Comparison of ENCODE assay signal across 14 cellular contexts in genomic region chr14:92552066-92552465, GRCh38. TPM values are rescaled to one million over a fixed set of nuclear protein-coding genes. Genes with fewer than 3 reads are reported as not detected.
A peak's percentile ranks its signal among the peaks of the same experiment; 100 is the strongest.
DNase-seq lines count a peak whose midpoint lies in the region; ATAC-seq and TF ChIP-seq lines count a peak whose summit lies in the region.
"Had no signal": no experiment of that assay in that cellular context is flagged by ENCODE, and none has a peak within 500 bp of the region (broad histone marks: within the 10 kb centered on the region; RNA-seq: fewer than 3 reads in every experiment).

No MANE protein-coding gene starts in this region.

- BruUV-seq in Caco-2 (replicated peaks; lab: Mats Ljungman, UMichigan): no TSS peak

- intact Hi-C loops in activated CD4-positive, alpha-beta T cell treated with anti-CD3 and anti-CD28 coated beads for 36 hours (cut with DNase I, micrococcal nuclease): loop anchor here in 1 of 2 experiments (10.0 kb wide), 1 partner anchor 103 kb away; no protein-coding TSS in a partner anchor
- intact Hi-C loops in Caco-2 (cut with micrococcal nuclease; ENCODE audit: unreplicated experiment): no loop called here

- peaks cover 3% of the 10 kb centered on the region; the same call in 1 of the 2 replicates for H3K4me1 ChIP-seq in Caco-2

- DNase-seq in COLO829 (ENCODE audit: low spot score): peak; percentile 58
- no peak for DNase-seq in natural killer cell treated with Interleukin-12 subunit alpha and Interleukin-12 subunit beta and Interleukin-15 and Interleukin-18, amount 100 ng/mL, for 72 hours (ENCODE audit: low spot score)
- DNase-seq in naive thymus-derived CD8-positive, alpha-beta T cell: no peak
- DNase-seq in activated CD4-positive, alpha-beta T cell treated with anti-CD3 and anti-CD28 coated beads for 36 hours: no peak
- no peak for DNase-seq in Caco-2
- DNase-seq in activated naive CD4-positive, alpha-beta T cell treated with anti-CD3 and anti-CD28 coated beads, Interleukin-2, amount 10 ng/mL, durations not matched to agents 7 days and 5 days: no peak
- DNase-seq: activated naive CD4-positive, alpha-beta T cell treated with Interleukin-2 at 50 U/mL for 16 hours; DMS 273 treated with DMSO at 0.1 percent for 48 hours; naive thymus-derived CD4-positive, alpha-beta T cell; NCI-H1105 treated with DMSO at 0.1 percent for 48 hours; NCI-H226 had no signal

- peaks cover 59% of the 10 kb centered on the region for H3K4me1 Mint-ChIP-seq in activated naive CD8-positive, alpha-beta T cell (ENCODE audit: low read depth)
- H3K4me1 Mint-ChIP-seq in natural killer cell treated with Interleukin-12 subunit alpha and Interleukin-12 subunit beta and Interleukin-15 and Interleukin-18, amount 100 ng/mL, for 72 hours (ENCODE audit: low read depth in 2 of 2): peaks cover 82 to 84% of the 10 kb centered on the region in 2 donors
- peaks cover 34 to 81% (median 75%) of the 10 kb centered on the region in 4 donors for H3K4me1 Mint-ChIP-seq in naive thymus-derived CD8-positive, alpha-beta T cell
- H3K4me1 Mint-ChIP-seq in activated CD4-positive, alpha-beta T cell treated with anti-CD3 and anti-CD28 coated beads for 36 hours: peaks cover 43% of the 10 kb centered on the region
- H3K4me1 Mint-ChIP-seq in Caco-2 (ENCODE audit: low read depth, unreplicated experiment): peaks cover 5% of the 10 kb centered on the region
- H3K4me1 Mint-ChIP-seq in activated naive CD4-positive, alpha-beta T cell treated with anti-CD3 and anti-CD28 coated beads, Interleukin-2, amount 10 ng/mL, durations not matched to agents 7 days and 5 days: peaks cover 38% of the 10 kb centered on the region

- H3K27ac Mint-ChIP-seq in activated naive CD8-positive, alpha-beta T cell: peak overlapping the region; percentile 23
- peak overlapping the region; percentile 83 to 91 for H3K27ac Mint-ChIP-seq in natural killer cell treated with Interleukin-12 subunit alpha and Interleukin-12 subunit beta and Interleukin-15 and Interleukin-18, amount 100 ng/mL, for 72 hours
- peak overlapping the region in 5 of 10 donors; percentile 13 to 75 (median 53) for H3K27ac Mint-ChIP-seq in naive thymus-derived CD8-positive, alpha-beta T cell
- H3K27ac Mint-ChIP-seq in activated CD4-positive, alpha-beta T cell treated with anti-CD3 and anti-CD28 coated beads for 36 hours: no peak overlapping the region
- H3K27ac Mint-ChIP-seq in Caco-2 (ENCODE audit: unreplicated experiment): no peak overlapping the region
- no peak overlapping the region for H3K27ac Mint-ChIP-seq in activated naive CD4-positive, alpha-beta T cell treated with anti-CD3 and anti-CD28 coated beads, Interleukin-2, amount 10 ng/mL, durations not matched to agents 7 days and 5 days

- ATAC-seq in GM21576 (IDR thresholded peaks at IDR 0.05; ENCODE audit: unreplicated experiment): peak; percentile 36
- ATAC-seq in natural killer cell treated with Interleukin-12 subunit alpha and Interleukin-12 subunit beta and Interleukin-15 and Interleukin-18, amount 100 ng/mL, for 72 hours: no peak
- ATAC-seq in naive thymus-derived CD8-positive, alpha-beta T cell: no peak
- no peak for ATAC-seq in activated CD4-positive, alpha-beta T cell treated with anti-CD3 and anti-CD28 coated beads for 36 hours

- H3K9me3 Mint-ChIP-seq in activated naive CD8-positive, alpha-beta T cell (ENCODE audit: low read depth): no peaks in the 10 kb centered on the region
- H3K9me3 Mint-ChIP-seq in natural killer cell treated with Interleukin-12 subunit alpha and Interleukin-12 subunit beta and Interleukin-15 and Interleukin-18, amount 100 ng/mL, for 72 hours: no peaks in the 10 kb centered on the region
- no peaks in the 10 kb centered on the region for H3K9me3 Mint-ChIP-seq in naive thymus-derived CD8-positive, alpha-beta T cell
- no peaks in the 10 kb centered on the region for H3K9me3 Mint-ChIP-seq in activated CD4-positive, alpha-beta T cell treated with anti-CD3 and anti-CD28 coated beads for 36 hours (ENCODE audit: low read depth)
- no peaks in the 10 kb centered on the region for H3K9me3 Mint-ChIP-seq in Caco-2 (ENCODE audit: unreplicated experiment)
- H3K9me3 Mint-ChIP-seq in activated naive CD4-positive, alpha-beta T cell treated with anti-CD3 and anti-CD28 coated beads, Interleukin-2, amount 10 ng/mL, durations not matched to agents 7 days and 5 days: no peaks in the 10 kb centered on the region
- H3K9me3 Mint-ChIP-seq: type B pancreatic cell had no signal

- no peaks in the 10 kb centered on the region for H3K9me3 ChIP-seq in Caco-2

- H3K27me3 Mint-ChIP-seq in activated naive CD8-positive, alpha-beta T cell: no peaks in the 10 kb centered on the region
- no peaks in the 10 kb centered on the region for H3K27me3 Mint-ChIP-seq in natural killer cell treated with Interleukin-12 subunit alpha and Interleukin-12 subunit beta and Interleukin-15 and Interleukin-18, amount 100 ng/mL, for 72 hours
- H3K27me3 Mint-ChIP-seq in naive thymus-derived CD8-positive, alpha-beta T cell: no peaks in the 10 kb centered on the region
- no peaks in the 10 kb centered on the region for H3K27me3 Mint-ChIP-seq in activated CD4-positive, alpha-beta T cell treated with anti-CD3 and anti-CD28 coated beads for 36 hours
- H3K27me3 Mint-ChIP-seq in Caco-2 (ENCODE audit: insufficient read depth, unreplicated experiment): no peaks in the 10 kb centered on the region
- H3K27me3 Mint-ChIP-seq in activated naive CD4-positive, alpha-beta T cell treated with anti-CD3 and anti-CD28 coated beads, Interleukin-2, amount 10 ng/mL, durations not matched to agents 7 days and 5 days: peaks cover 37% of the 10 kb centered on the region

- H3K36me3 Mint-ChIP-seq in activated naive CD8-positive, alpha-beta T cell: peaks cover 6% of the 10 kb centered on the region
- H3K36me3 Mint-ChIP-seq in natural killer cell treated with Interleukin-12 subunit alpha and Interleukin-12 subunit beta and Interleukin-15 and Interleukin-18, amount 100 ng/mL, for 72 hours: peaks cover 19% of the 10 kb centered on the region
- H3K36me3 Mint-ChIP-seq in naive thymus-derived CD8-positive, alpha-beta T cell: peaks cover 0 to 4% (median 0%) of the 10 kb centered on the region in 3 donors
- no peaks in the 10 kb centered on the region for H3K36me3 Mint-ChIP-seq in activated CD4-positive, alpha-beta T cell treated with anti-CD3 and anti-CD28 coated beads for 36 hours (ENCODE audit: low read depth)
- H3K36me3 Mint-ChIP-seq in Caco-2 (ENCODE audit: insufficient read depth, unreplicated experiment): no peaks in the 10 kb centered on the region
- H3K36me3 Mint-ChIP-seq in activated naive CD4-positive, alpha-beta T cell treated with anti-CD3 and anti-CD28 coated beads, Interleukin-2, amount 10 ng/mL, durations not matched to agents 7 days and 5 days: no peaks in the 10 kb centered on the region
- H3K36me3 Mint-ChIP-seq: naive thymus-derived CD4-positive, alpha-beta T cell had no signal

- no peak for TF ChIP-seq CTCF in Caco-2 (IDR thresholded peaks at IDR 0.05; ENCODE audit: insufficient read depth in 1 of 2, low read depth in 1 of 2, low read length in 1 of 2, severe bottlenecking in 1 of 2, unreplicated experiment in 1 of 2)

- no peak overlapping the region for H3K4me3 ChIP-seq in Caco-2 (ENCODE audit: low read depth, low read length)

- H3K4me3 Mint-ChIP-seq in activated naive CD8-positive, alpha-beta T cell: peak overlapping the region; percentile 3
- peak overlapping the region; percentile 82 for H3K4me3 Mint-ChIP-seq in natural killer cell treated with Interleukin-12 subunit alpha and Interleukin-12 subunit beta and Interleukin-15 and Interleukin-18, amount 100 ng/mL, for 72 hours
- peak overlapping the region in 3 of 10 donors; percentile 0 to 14 (median 13) for H3K4me3 Mint-ChIP-seq in naive thymus-derived CD8-positive, alpha-beta T cell
- no peak overlapping the region for H3K4me3 Mint-ChIP-seq in activated CD4-positive, alpha-beta T cell treated with anti-CD3 and anti-CD28 coated beads for 36 hours
- H3K4me3 Mint-ChIP-seq in Caco-2 (ENCODE audit: unreplicated experiment): no peak overlapping the region
- H3K4me3 Mint-ChIP-seq in activated naive CD4-positive, alpha-beta T cell treated with anti-CD3 and anti-CD28 coated beads, Interleukin-2, amount 10 ng/mL, durations not matched to agents 7 days and 5 days: no peak overlapping the region
- H3K4me3 Mint-ChIP-seq: type B pancreatic cell had no signal

- CTCF ChIA-PET in activated CD4-positive, alpha-beta T cell treated with anti-CD3 and anti-CD28 coated beads for 36 hours (lab: Charles Lee): no interaction called here
- CTCF ChIA-PET in Caco-2 (lab: Charles Lee): no interaction called here
- CTCF ChIA-PET in activated naive CD4-positive, alpha-beta T cell treated with anti-CD3 and anti-CD28 coated beads, Interleukin-2, amount 10 ng/mL, durations not matched to agents 7 days and 5 days (lab: Charles Lee): no interaction called here

- POLR2A ChIA-PET in naive thymus-derived CD8-positive, alpha-beta T cell (lab: Charles Lee): no interaction called here
- POLR2A ChIA-PET in activated CD4-positive, alpha-beta T cell treated with anti-CD3 and anti-CD28 coated beads for 36 hours (lab: Charles Lee): no interaction called here
- POLR2A ChIA-PET in Caco-2 (lab: Charles Lee): no interaction called here

- H3K36me3 ChIP-seq in Caco-2 (ENCODE audit: control insufficient read depth, insufficient read depth, low read length): no peaks in the 10 kb centered on the region

- no peaks in the 10 kb centered on the region for H3K27me3 ChIP-seq in Caco-2 (replicated peaks; ENCODE audit: control insufficient read depth, insufficient read depth, low read length)

RNA-seq across cellular contexts. Expression of gene RIN3, which starts 38.5 kb away (rescaled TPM):
- total RNA-seq in natural killer cell treated with Interleukin-12 subunit alpha and Interleukin-12 subunit beta and Interleukin-15 and Interleukin-18, amount 100 ng/mL, for 72 hours: 100 to 1,000 TPM; 151 to 202 TPM
- total RNA-seq in naive thymus-derived CD8-positive, alpha-beta T cell: 100 to 1,000 TPM; 137 to 146 TPM
- 10 to 100 TPM; 16.8 to 45.8 (median 30.0) TPM for polyA plus RNA-seq in naive thymus-derived CD8-positive, alpha-beta T cell
- 10 to 100 TPM; 23.1 to 26.4 TPM for total RNA-seq in activated CD4-positive, alpha-beta T cell treated with anti-CD3 and anti-CD28 coated beads for 36 hours
- total RNA-seq in Caco-2 (2022): 18.4 and 20.7 TPM in 2 replicates

Comparison
In these comparisons a context has a peak if more than half of its experiments do, and no peak if none do; other contexts are left out.
1. H3K27ac Mint-ChIP-seq: peak in activated naive CD8-positive, alpha-beta T cell (single experiment) and natural killer cell treated with Interleukin-12 subunit alpha and Interleukin-12 subunit beta and Interleukin-15 and Interleukin-18, amount 100 ng/mL, for 72 hours (2 of 2); none in activated CD4-positive, alpha-beta T cell treated with anti-CD3 and anti-CD28 coated beads for 36 hours (single experiment), Caco-2 (single experiment) and activated naive CD4-positive, alpha-beta T cell treated with anti-CD3 and anti-CD28 coated beads, Interleukin-2, amount 10 ng/mL, durations not matched to agents 7 days and 5 days (single experiment).
2. H3K4me3 Mint-ChIP-seq: peak in activated naive CD8-positive, alpha-beta T cell (single experiment) and natural killer cell treated with Interleukin-12 subunit alpha and Interleukin-12 subunit beta and Interleukin-15 and Interleukin-18, amount 100 ng/mL, for 72 hours (single experiment); none in activated CD4-positive, alpha-beta T cell treated with anti-CD3 and anti-CD28 coated beads for 36 hours (single experiment), Caco-2 (single experiment) and activated naive CD4-positive, alpha-beta T cell treated with anti-CD3 and anti-CD28 coated beads, Interleukin-2, amount 10 ng/mL, durations not matched to agents 7 days and 5 days (single experiment).